Comparison of ENCODE assay signal across 8 cellular contexts in genomic region chr2:215982465-215982875, GRCh38. TPM values are rescaled to one million over a fixed set of nuclear protein-coding genes. Genes with fewer than 3 reads are reported as not detected.
DNase-seq lines count a peak whose midpoint lies in the region; ATAC-seq, FAIRE-seq and TF ChIP-seq lines count a peak whose summit lies in the region.

No MANE protein-coding gene starts in this region.

- FAIRE-seq in D721Med (lab: Jason Lieb, UNC), result no peak

- no peak for TF ChIP-seq CTCF in astrocyte of the spinal cord (IDR thresholded peaks at IDR 0.05; ENCODE audit: low read depth, low read length)
- TF ChIP-seq CTCF in D721Med (IDR thresholded peaks at IDR 0.05; ENCODE audit: insufficient read depth, missing control alignments), result no peak
- no peak for TF ChIP-seq CTCF in tibial nerve (IDR thresholded peaks at IDR 0.05)

- TF ChIP-seq POLR2A in tibial nerve (IDR thresholded peaks at IDR 0.05), result no peak

- peaks cover 4% of the 10 kb centered on the region for H3K4me1 Mint-ChIP-seq in stimulated activated naive CD8-positive, alpha-beta T cell treated with anti-CD3 and anti-CD28 coated beads, Interleukin-15, amount 100 ng/mL, for 72 hours

- H3K4me1 ChIP-seq in tibial nerve, result no peaks in the 10 kb centered on the region

- no peak overlapping the region for H3K4me3 Mint-ChIP-seq in stimulated activated naive CD8-positive, alpha-beta T cell treated with anti-CD3 and anti-CD28 coated beads, Interleukin-15, amount 100 ng/mL, for 72 hours

- H3K27me3 Mint-ChIP-seq in stimulated activated naive CD8-positive, alpha-beta T cell treated with anti-CD3 and anti-CD28 coated beads, Interleukin-15, amount 100 ng/mL, for 72 hours, result no peaks in the 10 kb centered on the region

- no peak overlapping the region for H3K4me3 ChIP-seq in astrocyte of the spinal cord (ENCODE audit: low read depth, low read length)
- no peak overlapping the region for H3K4me3 ChIP-seq in tibial nerve

- no peaks in the 10 kb centered on the region for H3K27me3 ChIP-seq in tibial nerve

- H3K9me3 ChIP-seq in tibial nerve, result no peaks in the 10 kb centered on the region

- 90 to 95% methylated on average over 6 of the region's 6 CpGs for whole genome bisulfite sequencing in tibial nerve, 2 donors

- H3K36me3 ChIP-seq in tibial nerve, result no peaks in the 10 kb centered on the region

- H3K27ac Mint-ChIP-seq in stimulated activated naive CD8-positive, alpha-beta T cell treated with anti-CD3 and anti-CD28 coated beads, Interleukin-15, amount 100 ng/mL, for 72 hours, result no peak overlapping the region

- in situ Hi-C loops in astrocyte of the spinal cord (cut with HindIII; ENCODE audit: low sequenced_read_pairs), result no loop called here

- peak; percentile 39 for DNase-seq in stimulated activated naive CD4-positive, alpha-beta T cell treated with Interleukin-2 at 50 U/mL for 16 hours (lab: John Stamatoyannopoulos, UW)
- DNase-seq in stimulated activated naive CD4-positive, alpha-beta T cell (lab: John Stamatoyannopoulos, UW), result no peak
- DNase-seq in astrocyte of the spinal cord (ENCODE audit: low read depth, low spot score) (peak; percentile 78), D721Med (ENCODE audit: insufficient read length, low spot score) (no peak), tibial nerve (ENCODE audit: low spot score in 2 of 2) (no peak)
- DNase-seq in stimulated activated naive CD8-positive, alpha-beta T cell treated with anti-CD3 and anti-CD28 coated beads, Interleukin-15, amount 100 ng/mL, for 72 hours, result peak in 1 of 2 donors; percentile 22

- H3K27ac ChIP-seq in tibial nerve, result no peak overlapping the region

- no peak for TF ChIP-seq EP300 in tibial nerve (IDR thresholded peaks at IDR 0.05)

- peak; percentile 58 for ATAC-seq in HG03280 (IDR thresholded peaks at IDR 0.05; ENCODE audit: unreplicated experiment)
- peak; percentile 87 for ATAC-seq in stimulated activated naive CD8-positive, alpha-beta T cell treated with anti-CD3 and anti-CD28 coated beads, Interleukin-15, amount 100 ng/mL, for 72 hours
- ATAC-seq in HG03378 (IDR thresholded peaks at IDR 0.05; ENCODE audit: unreplicated experiment), result no peak

- H3K9me3 Mint-ChIP-seq in stimulated activated naive CD8-positive, alpha-beta T cell treated with anti-CD3 and anti-CD28 coated beads, Interleukin-15, amount 100 ng/mL, for 72 hours, result peaks cover 16 to 17% of the 10 kb centered on the region in 2 donors

RNA-seq across cellular contexts. Expression of gene MREG, which starts 30.9 kb away (rescaled TPM):
- total RNA-seq in tibial nerve, result 10 to 100 TPM in 1 of 4 donors, 1 to 10 TPM in 3; 2.9 to 14.6 (median 3.6) TPM

Comparison
In these comparisons a context has a peak if more than half of its experiments do, and no peak if none do; other contexts are left out.
1. DNase-seq: peak in stimulated activated naive CD4-positive, alpha-beta T cell treated with Interleukin-2 at 50 U/mL for 16 hours (single experiment) and astrocyte of the spinal cord (single experiment); none in stimulated activated naive CD4-positive, alpha-beta T cell (0 of 6), D721Med (single experiment) and tibial nerve (0 of 2).